21 cellular contexts compared by ENCODE assay signal in genomic region chr19:21513651-21514050, GRCh38.
"Had no signal": no experiment of that assay in that cellular context is flagged by ENCODE, and none has a peak within 500 bp of the region (broad histone marks: within the 10 kb centered on the region; RNA-seq: fewer than 3 reads in every experiment).

No MANE protein-coding gene starts in this region.

- ATAC-seq: activated CD4-positive, CD25-positive, alpha-beta regulatory T cell treated with anti-CD3 and anti-CD28 coated beads, Interleukin-2, amount 50 U/mL, for 24 hours; activated T-cell treated with anti-CD3 and anti-CD28 coated beads, Interleukin-2, amount 50 U/mL, for 4 hours; body of pancreas; stimulated activated naive CD8-positive, alpha-beta T cell treated with anti-CD3 and anti-CD28 coated beads, Interleukin-15, Interleukin-2, amounts not matched to agents 100 U/mL and 50 U/mL, for 24 hours had no signal

- H3K27ac Mint-ChIP-seq: activated CD4-positive, alpha-beta T cell treated with anti-CD3 and anti-CD28 coated beads, Interleukin-2, amount 10 ng/mL, durations not matched to agents 24 days and 14 days had no signal

- H3K4me3 ChIP-seq: body of pancreas, esophagus muscularis mucosa, left ventricle myocardium inferior, sigmoid colon, tibial artery had no signal

- H3K27me3 Mint-ChIP-seq: activated CD4-positive, alpha-beta T cell treated with anti-CD3 and anti-CD28 coated beads, Interleukin-2, amount 10 ng/mL, durations not matched to agents 24 days and 14 days had no signal

- H3K27ac ChIP-seq: body of pancreas, esophagus muscularis mucosa, left ventricle myocardium inferior had no signal

- DNase-seq: activated CD4-positive, alpha-beta T cell treated with anti-CD3 and anti-CD28 coated beads, Interleukin-2, amount 10 ng/mL, durations not matched to agents 24 days and 14 days; activated CD8-positive, alpha-beta memory T cell treated with anti-CD3 and anti-CD28 coated beads, Interleukin-2, amount 50 U/mL, for 48 hours; activated naive CD4-positive, alpha-beta T cell treated with Interleukin-2 at 50 U/mL for 16 hours; activated T-cell treated with anti-CD3 and anti-CD28 coated beads, Interleukin-2, amount 50 U/mL, for 4 hours; body of pancreas; dermis blood vessel endothelial cell; effector memory CD4-positive, alpha-beta T cell; glutamatergic neuron; hippocampal formation; left ventricle myocardium inferior; midbrain; retina; sigmoid colon; stimulated activated CD4-positive, alpha-beta T cell treated with anti-CD3 and anti-CD28 coated beads, Interleukin-2, amount 100 ng/mL, for 48 hours; stimulated activated CD8-positive, alpha-beta memory T cell treated with anti-CD3 and anti-CD28 coated beads, Interleukin-4, amount 100 ng/mL, for 48 hours; stimulated activated naive CD8-positive, alpha-beta T cell treated with anti-CD3 and anti-CD28 coated beads, Interleukin-15, Interleukin-2, amounts not matched to agents 100 U/mL and 50 U/mL, for 24 hours; SW 1271; tibial artery had no signal

- H3K4me1 ChIP-seq: body of pancreas had no signal

- H3K4me3 Mint-ChIP-seq: activated CD4-positive, alpha-beta T cell treated with anti-CD3 and anti-CD28 coated beads, Interleukin-2, amount 10 ng/mL, durations not matched to agents 24 days and 14 days; activated T-cell treated with anti-CD3 and anti-CD28 coated beads, Interleukin-2, amount 50 U/mL, for 4 hours had no signal

- H3K9me3 ChIP-seq: tibial artery had no signal

- H3K27me3 ChIP-seq: body of pancreas, esophagus muscularis mucosa, sigmoid colon, tibial artery had no signal

- H3K4me1 Mint-ChIP-seq: activated CD4-positive, alpha-beta T cell treated with anti-CD3 and anti-CD28 coated beads, Interleukin-2, amount 10 ng/mL, durations not matched to agents 24 days and 14 days; neural crest cell had no signal
